28 cellular contexts compared by ENCODE assay signal in genomic region chr2:85665264-85665937, GRCh38. TPM values are rescaled to one million over a fixed set of nuclear protein-coding genes. Genes with fewer than 3 reads are reported as not detected.
"Had no signal": no experiment of that assay in that cellular context is flagged by ENCODE, and none has a peak within 500 bp of the region (broad histone marks: within the 10 kb centered on the region; RNA-seq: fewer than 3 reads in every experiment).

No MANE protein-coding gene starts in this region.

- DNase-seq: activated B cell treated with CpG ODN at 0.5 μM for 24 hours; activated CD4-positive, alpha-beta T cell treated with anti-CD3 and anti-CD28 coated beads for 36 hours; activated CD4-positive, alpha-beta T cell treated with anti-CD3 and anti-CD28 coated beads, Interleukin-2, amount 50 U/mL, for 4 hours; activated CD8-positive, alpha-beta memory T cell treated with anti-CD3 and anti-CD28 coated beads, Interleukin-2, amount 50 U/mL, for 48 hours; activated naive CD4-positive, alpha-beta T cell treated with Interleukin-2 at 50 U/mL for 16 hours; activated T-cell treated with anti-CD3 and anti-CD28 coated beads, Interleukin-2, amount 50 U/mL, for 4 hours; brain microvascular endothelial cell; caudate nucleus; effector memory CD4-positive, alpha-beta T cell; glutamatergic neuron; kidney glomerular epithelial cell; left ventricle myocardium inferior; stimulated activated CD4-positive, alpha-beta T cell treated with anti-CD3 and anti-CD28 coated beads, Interleukin-12 subunit alpha, Interleukin-12 subunit beta, amount 100 ng/mL, for 4 hours; stimulated activated naive CD8-positive, alpha-beta T cell treated with anti-CD3 and anti-CD28 coated beads, Interleukin-15, amount 100 ng/mL, for 72 hours; T-cell; tibial artery had no signal

- H3K4me1 Mint-ChIP-seq: activated CD4-positive, alpha-beta T cell treated with anti-CD3 and anti-CD28 coated beads for 36 hours; stimulated activated naive CD8-positive, alpha-beta T cell treated with anti-CD3 and anti-CD28 coated beads, Interleukin-15, amount 100 ng/mL, for 72 hours; T-cell had no signal

- H3K36me3 ChIP-seq: brain microvascular endothelial cell, esophagus muscularis mucosa, left ventricle myocardium inferior, prostate gland, tibial artery, vagina had no signal

- H3K27ac Mint-ChIP-seq: activated B cell treated with CpG ODN at 0.5 μM for 24 hours; activated CD4-positive, alpha-beta T cell treated with anti-CD3 and anti-CD28 coated beads for 36 hours; memory B cell; T-cell had no signal

- H3K27ac ChIP-seq: brain microvascular endothelial cell, esophagus muscularis mucosa, hepatocyte, left ventricle myocardium inferior, prostate gland, tibial artery, vagina had no signal

- H3K27me3 Mint-ChIP-seq: activated B cell treated with CpG ODN at 0.5 μM for 24 hours; activated CD4-positive, alpha-beta T cell treated with anti-CD3 and anti-CD28 coated beads for 36 hours; stimulated activated naive CD8-positive, alpha-beta T cell treated with anti-CD3 and anti-CD28 coated beads, Interleukin-15, amount 100 ng/mL, for 72 hours had no signal

- H3K4me3 Mint-ChIP-seq: activated B cell treated with CpG ODN at 0.5 μM for 24 hours; activated CD4-positive, alpha-beta T cell treated with anti-CD3 and anti-CD28 coated beads for 36 hours; activated T-cell treated with anti-CD3 and anti-CD28 coated beads, Interleukin-2, amount 50 U/mL, for 4 hours; memory B cell; stimulated activated naive CD8-positive, alpha-beta T cell treated with anti-CD3 and anti-CD28 coated beads, Interleukin-15, amount 100 ng/mL, for 72 hours; T-cell had no signal

- H3K4me3 ChIP-seq: esophagus muscularis mucosa, hepatocyte, left ventricle myocardium inferior, prostate gland, tibial artery, vagina had no signal

- ATAC-seq: activated CD4-positive, alpha-beta T cell treated with anti-CD3 and anti-CD28 coated beads for 36 hours; activated T-cell treated with anti-CD3 and anti-CD28 coated beads, Interleukin-2, amount 50 U/mL, for 4 hours; stimulated activated naive CD8-positive, alpha-beta T cell treated with anti-CD3 and anti-CD28 coated beads, Interleukin-15, amount 100 ng/mL, for 72 hours had no signal

- H3K9me3 ChIP-seq: esophagus muscularis mucosa, left ventricle myocardium inferior, prostate gland, tibial artery, vagina had no signal

- H3K27me3 ChIP-seq: brain microvascular endothelial cell, esophagus muscularis mucosa, hepatocyte, tibial artery, vagina had no signal

- H3K4me1 ChIP-seq: prostate gland had no signal

- H3K36me3 Mint-ChIP-seq: memory B cell, T-cell had no signal

- H3K9me3 Mint-ChIP-seq: activated B cell treated with CpG ODN at 0.5 μM for 24 hours; activated T-cell treated with anti-CD3 and anti-CD28 coated beads, Interleukin-2, amount 50 U/mL, for 4 hours; memory B cell; stimulated activated naive CD8-positive, alpha-beta T cell treated with anti-CD3 and anti-CD28 coated beads, Interleukin-15, amount 100 ng/mL, for 72 hours; T-cell had no signal

RNA-seq across cellular contexts. Expression of gene SFTPB, which starts 2.6 kb away (rescaled TPM):
- total RNA-seq: activated B cell treated with CpG ODN at 0.5 μM for 24 hours; activated CD4-positive, alpha-beta T cell treated with anti-CD3 and anti-CD28 coated beads for 36 hours; activated CD8-positive, alpha-beta memory T cell treated with anti-CD3 and anti-CD28 coated beads for 36 hours; dermis microvascular lymphatic vessel endothelial cell; frontal cortex; left ventricle myocardium inferior; mononuclear cell; myocyte; skeletal muscle tissue; vagina had no signal
- polyA plus RNA-seq: neural cell had no signal

RNA-seq across cellular contexts. Expression of gene GNLY, which starts 28.8 kb away (rescaled TPM):
- total RNA-seq: dermis microvascular lymphatic vessel endothelial cell, frontal cortex, hepatocyte, skeletal muscle tissue had no signal
- polyA plus RNA-seq: hepatocyte, neural cell had no signal
